8 cellular contexts compared by ENCODE assay signal in genomic region chr19:18118420-18119242, GRCh38. TPM values are rescaled to one million over a fixed set of nuclear protein-coding genes. Genes with fewer than 3 reads are reported as not detected.
DNase-seq lines count a peak whose midpoint lies in the region; ATAC-seq and TF ChIP-seq lines count a peak whose summit lies in the region.

No MANE protein-coding gene starts in this region.

- WGBS in esophagus, 2 donors: 23% methylated on average over 19 of the region's 19 CpGs
- 16 to 21% (median 19%) methylated on average over 19 of the region's 19 CpGs for WGBS in ovary, 3 donors

- no peaks in the 10 kb centered on the region for H3K79me2 ChIP-seq in PC-9 (ENCODE audit: low read depth)

- H3K4me2 ChIP-seq in PC-9: peak overlapping the region; percentile 92

- H3K36me3 ChIP-seq in PC-9 (ENCODE audit: low read depth) (no peaks in the 10 kb centered on the region), esophagus (ENCODE audit: control insufficient read depth in 2 of 2, insufficient read depth in 2 of 2, low read length in 1 of 2) (peaks cover 0 to 8% of the 10 kb centered on the region in 2 donors), ovary (no peaks in the 10 kb centered on the region)

- H3K27ac ChIP-seq in PC-9 (no peak overlapping the region), esophagus (ENCODE audit: low read depth in 2 of 2, low read length in 1 of 2) (peak overlapping the region; percentile 36 to 48), ovary (peak overlapping the region; percentile 20 to 35)

- H3K4me3 ChIP-seq in PC-9 (peak overlapping the region; percentile 64), esophagus (ENCODE audit: low read depth in 1 of 2, low read length in 2 of 2) (peak overlapping the region; percentile 53 to 71), ovary (peak overlapping the region; percentile 66)

- H4K20me1 ChIP-seq in PC-9 (ENCODE audit: insufficient read depth): peaks cover 8% of the 10 kb centered on the region

- DNase-seq in DMS 273 treated with DMSO at 0.1 percent for 48 hours (lab: John Stamatoyannopoulos, UW) (peak; percentile 31), PC-9 (no peak), ovary (peak in 1 of 5 donors; percentile 33), NCI-H1694 treated with DMSO at 0.1 percent for 48 hours (lab: John Stamatoyannopoulos, UW) (no peak), NCI-H2029 (lab: John Stamatoyannopoulos, UW) (no peak), NOMO-1 treated with DMSO at 0.1 percent for 48 hours (lab: John Stamatoyannopoulos, UW; ENCODE audit: unreplicated experiment) (no peak)

- 0 out of 2 replicates have a peak, but pooled peaks cover 9% of the 10 kb centered on the region for H3F3A ChIP-seq in PC-9 (ENCODE audit: insufficient read depth, low read depth)

- TF ChIP-seq CTCF in PC-9 (conservative IDR thresholded peaks at IDR 0.05): no peak
- TF ChIP-seq CTCF in ovary (IDR thresholded peaks at IDR 0.05): no peak

- H2AFZ ChIP-seq in PC-9: peak overlapping the region; percentile 89

- TSS peak; percentile 19 for BruUV-seq in PC-9 (replicated peaks; lab: Mats Ljungman, UMichigan)

- TF ChIP-seq POLR2A in ovary (IDR thresholded peaks at IDR 0.05): no peak

- H3K4me1 ChIP-seq in PC-9 (replicated peaks; ENCODE audit: insufficient read depth) (peaks cover 9% of the 10 kb centered on the region; the same call in 1 of the 2 replicates), esophagus (ENCODE audit: control insufficient read depth in 2 of 2, insufficient read depth in 2 of 2, low read length in 1 of 2) (peaks cover 0 to 9% of the 10 kb centered on the region in 2 donors), ovary (ENCODE audit: insufficient read depth) (peaks cover 13% of the 10 kb centered on the region)

- no peaks in the 10 kb centered on the region for H3K27me3 ChIP-seq in PC-9 (ENCODE audit: insufficient read depth, low read depth)
- no peaks in the 10 kb centered on the region for H3K27me3 ChIP-seq in esophagus (ENCODE audit: control insufficient read depth in 1 of 2, insufficient read depth in 2 of 2, low read length in 2 of 2)
- no peaks in the 10 kb centered on the region for H3K27me3 ChIP-seq in ovary

- intact Hi-C loops in PC-9 (cut with micrococcal nuclease; ENCODE audit: unreplicated experiment) (no loop called here), ovary (cut with DNase I) (loop anchor here in 3 of 4 donors (5.0 to 10.0 kb wide), 5 partner anchors 34 to 216 kb away; partner anchors contain the start of gene PIK3R2 (in 1 of the 3))

- no peak for ATAC-seq in GM21360 (IDR thresholded peaks at IDR 0.05; ENCODE audit: unreplicated experiment)

- no peaks in the 10 kb centered on the region for H3K9me2 ChIP-seq in PC-9 (ENCODE audit: insufficient read depth)

- CTCF ChIA-PET in PC-9 (lab: Charles Lee): interaction anchor here (0.5 to 0.6 kb wide), 2 partner anchors 90 to 213 kb away, joined by 3 to 4 read pairs; no protein-coding TSS in a partner anchor

- H3K9me3 ChIP-seq in PC-9 (ENCODE audit: insufficient read depth, low read depth): no peaks in the 10 kb centered on the region
- no peaks in the 10 kb centered on the region for H3K9me3 ChIP-seq in esophagus (ENCODE audit: control insufficient read depth in 2 of 2, insufficient read depth in 1 of 2, low read depth in 1 of 2, low read length in 1 of 2)
- H3K9me3 ChIP-seq in ovary: no peaks in the 10 kb centered on the region

- POLR2A ChIA-PET in PC-9 (lab: Charles Lee; ENCODE audit: unreplicated experiment): no interaction called here

- TF ChIP-seq EP300 in ovary (IDR thresholded peaks at IDR 0.05): no peak

RNA-seq across cellular contexts. Expression of gene MAST3, which starts 21.1 kb away (rescaled TPM):
- total RNA-seq in PC-9 (2021): 14.1 and 15.8 TPM in 2 replicates
- 1 to 10 TPM; 1.5 to 2.5 TPM for polyA plus RNA-seq in esophagus
- total RNA-seq in ovary: 10 to 100 TPM in 3 of 7 donors, 1 to 10 TPM in 4; 7.8 to 12.2 (median 9.9) TPM
- 1 to 10 TPM; 2.4 to 5.7 TPM for polyA plus RNA-seq in ovary

RNA-seq across cellular contexts. Expression of gene IL12RB1, which starts 31.9 kb away (rescaled TPM):
- 0.55 and 1.1 TPM in 2 replicates for total RNA-seq in PC-9 (2021)
- under 1 TPM; 0.40 to 0.51 TPM for polyA plus RNA-seq in esophagus
- under 1 TPM; 0.31 to 0.89 (median 0.57) TPM for total RNA-seq in ovary
- under 1 TPM; 0.22 to 0.70 TPM for polyA plus RNA-seq in ovary

RNA-seq across cellular contexts. Expression of gene PIK3R2, which starts 34.3 kb away (rescaled TPM):
- total RNA-seq in PC-9 (2021) (58.3 and 61.8 TPM in 2 replicates), ovary (10 to 100 TPM; 16.5 to 63.2 (median 48.9) TPM)
- polyA plus RNA-seq in esophagus (10 to 100 TPM in 1 of 2 donors, 1 to 10 TPM in 1; 8.1 to 10.6 TPM), ovary (10 to 100 TPM; 12.8 to 13.6 TPM)

RNA-seq across cellular contexts. Expression of gene IFI30, which starts 55.0 kb away (rescaled TPM):
- total RNA-seq in PC-9 (2021) (26.1 and 35.8 TPM in 2 replicates), ovary (10 to 100 TPM; 10.1 to 70.9 (median 16.1) TPM)
- polyA plus RNA-seq in esophagus (10 to 100 TPM in 1 of 2 donors, 1 to 10 TPM in 1; 9.9 to 29.3 TPM), ovary (10 to 100 TPM; 21.8 to 34.4 TPM)
